9 cellular contexts compared by ENCODE assay signal in the genomic region with DNA sequence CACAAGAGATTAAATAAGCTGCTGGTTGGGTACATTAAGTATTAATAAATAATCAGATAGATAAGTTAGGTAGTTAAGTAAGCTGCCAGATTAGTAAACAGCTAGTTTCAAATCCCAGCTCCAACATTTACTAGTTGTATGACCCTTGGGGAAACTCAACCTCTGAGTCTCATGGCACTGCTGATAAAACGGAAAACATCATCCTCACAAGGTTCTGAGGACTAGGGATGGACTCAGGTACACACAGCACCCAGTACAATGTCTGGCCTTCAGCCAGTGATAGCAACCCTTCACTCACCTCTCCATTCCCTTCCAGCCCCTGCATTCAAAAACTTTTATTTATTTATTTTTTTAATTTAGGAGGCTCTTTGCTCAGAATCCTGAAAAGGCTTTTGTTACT. TPM values are rescaled to one million over a fixed set of nuclear protein-coding genes. Genes with fewer than 3 reads are reported as not detected.
DNase-seq lines count a peak whose midpoint lies in the region; ATAC-seq, FAIRE-seq and TF ChIP-seq lines count a peak whose summit lies in the region.
"Had no signal": no experiment of that assay in that cellular context is flagged by ENCODE, and none has a peak within 500 bp of the region (broad histone marks: within the 10 kb centered on the region; RNA-seq: fewer than 3 reads in every experiment).

No MANE protein-coding gene starts in this region.

- H3K4me1 Mint-ChIP-seq in activated CD4-positive, alpha-beta T cell treated with anti-CD3 and anti-CD28 coated beads, Interleukin-2, amount 10 ng/mL, durations not matched to agents 24 days and 14 days = peaks cover 32% of the 10 kb centered on the region
- H3K4me1 Mint-ChIP-seq in activated B cell treated with CpG ODN at 0.5 μM for 24 hours = peaks cover 43% of the 10 kb centered on the region

- H3K79me2 ChIP-seq in keratinocyte (ENCODE audit: control insufficient read depth, insufficient read depth, low read length) = no peaks in the 10 kb centered on the region

- no peak overlapping the region for H2AFZ ChIP-seq in keratinocyte (ENCODE audit: control insufficient read depth, low read length)

- H3K4me3 ChIP-seq in keratinocyte (ENCODE audit: control insufficient read depth in 2 of 3, extremely low read depth in 1 of 3, insufficient read depth in 2 of 3, low read depth in 1 of 3, low read length in 3 of 3) (peak overlapping the region in 1 of 3 experiments; percentile 30), suprapubic skin (peak overlapping the region; percentile 11)

- H4K20me1 ChIP-seq in keratinocyte (ENCODE audit: control insufficient read depth, extremely low read depth, insufficient read depth, low read length) = no peaks in the 10 kb centered on the region

- H3K9me1 ChIP-seq in keratinocyte (ENCODE audit: control insufficient read depth, extremely low read depth, insufficient read depth, low read length) = no peaks in the 10 kb centered on the region

- no peaks in the 10 kb centered on the region for H3K27me3 ChIP-seq in keratinocyte (ENCODE audit: control insufficient read depth, extremely low read depth, insufficient read depth, low read length)
- no peaks in the 10 kb centered on the region for H3K27me3 ChIP-seq in suprapubic skin

- POLR2A ChIA-PET in activated B cell treated with CpG ODN at 0.5 μM for 24 hours (lab: Charles Lee) = interaction anchor here (0.7 to 1.3 kb wide), 4 partner anchors 21 to 849 kb away, joined by 3 to 4 read pairs (median 3); partner anchors contain the start of genes B3GNT5 and EIF2B5

- peak overlapping the region; percentile 97 for H3K27ac Mint-ChIP-seq in activated CD4-positive, alpha-beta T cell treated with anti-CD3 and anti-CD28 coated beads, Interleukin-2, amount 10 ng/mL, durations not matched to agents 24 days and 14 days
- H3K27ac Mint-ChIP-seq in activated B cell treated with CpG ODN at 0.5 μM for 24 hours = peak overlapping the region; percentile 94

- TF ChIP-seq EP300 in suprapubic skin (IDR thresholded peaks at IDR 0.05) = no peak

- H3K9me3 ChIP-seq in keratinocyte (ENCODE audit: control insufficient read depth, low read depth, low read length) (no peaks in the 10 kb centered on the region), suprapubic skin (no peaks in the 10 kb centered on the region)

- DNase-seq in activated CD4-positive, alpha-beta T cell treated with anti-CD3 and anti-CD28 coated beads, Interleukin-2, amount 10 ng/mL, durations not matched to agents 24 days and 14 days = no peak
- no peak for DNase-seq in activated CD4-positive, alpha-beta T cell treated with anti-CD3 and anti-CD28 coated beads for 1 hour
- DNase-seq in activated B cell treated with CpG ODN at 0.5 μM for 24 hours (no peak), keratinocyte (ENCODE audit: low read depth, low spot score) (no peak), suprapubic skin (ENCODE audit: low spot score in 2 of 2) (no peak), NCI-H146 (lab: John Stamatoyannopoulos, UW) (no peak)
- no peak for DNase-seq in stimulated activated naive CD4-positive, alpha-beta T cell treated with Interleukin-2 at 50 U/mL for 16 hours (lab: John Stamatoyannopoulos, UW)

- peaks cover 24% of the 10 kb centered on the region for H3K4me1 ChIP-seq in keratinocyte (ENCODE audit: control insufficient read depth, extremely low read depth, insufficient read depth, low read length)
- H3K4me1 ChIP-seq in suprapubic skin = peaks cover 22% of the 10 kb centered on the region

- peak overlapping the region; percentile 52 for H3K4me2 ChIP-seq in keratinocyte (ENCODE audit: control insufficient read depth, extremely low read depth, insufficient read depth, low read depth, low read length)

- H3K36me3 ChIP-seq in keratinocyte (ENCODE audit: control insufficient read depth in 2 of 2, extremely low read depth in 1 of 2, insufficient read depth in 2 of 2, low read length in 2 of 2) (peaks cover 0 to 2% of the 10 kb centered on the region in 2 experiments), suprapubic skin (no peaks in the 10 kb centered on the region)

- WGBS in suprapubic skin = 47% methylated on average over 1 of the region's 1 CpG

- peak overlapping the region; percentile 62 for H3K9ac ChIP-seq in keratinocyte (ENCODE audit: control insufficient read depth, extremely low read depth, insufficient read depth, low read length)

- H3K4me3 Mint-ChIP-seq in activated CD4-positive, alpha-beta T cell treated with anti-CD3 and anti-CD28 coated beads, Interleukin-2, amount 10 ng/mL, durations not matched to agents 24 days and 14 days = peak overlapping the region; percentile 82
- peak overlapping the region; percentile 78 for H3K4me3 Mint-ChIP-seq in activated B cell treated with CpG ODN at 0.5 μM for 24 hours

- FAIRE-seq in keratinocyte (lab: Jason Lieb, UNC) = no peak

- H3K27ac ChIP-seq in keratinocyte (ENCODE audit: control insufficient read depth, insufficient read depth, low read length) (peak overlapping the region; percentile 96), suprapubic skin (peak overlapping the region; percentile 59)

- ATAC-seq in activated B cell treated with CpG ODN at 0.5 μM for 24 hours (ENCODE audit: low read depth) (no peak), HG03565 (IDR thresholded peaks at IDR 0.05; ENCODE audit: unreplicated experiment) (no peak)

- no peak for TF ChIP-seq POLR2A in suprapubic skin (IDR thresholded peaks at IDR 0.05)

- TF ChIP-seq CTCF in activated B cell treated with CpG ODN at 0.5 μM for 24 hours (IDR thresholded peaks at IDR 0.05) = no peak
- TF ChIP-seq CTCF in keratinocyte (optimal IDR thresholded peaks at IDR 0.05 in 1 of 3, IDR thresholded peaks at IDR 0.05 in 1 of 3, conservative IDR thresholded peaks at IDR 0.05 in 1 of 3; ENCODE audit: extremely low read depth in 1 of 3, insufficient read depth in 2 of 3, low read length in 3 of 3) = no peak
- TF ChIP-seq CTCF in suprapubic skin (IDR thresholded peaks at IDR 0.05) = no peak

- peaks cover 7% of the 10 kb centered on the region for H3K36me3 Mint-ChIP-seq in activated CD4-positive, alpha-beta T cell treated with anti-CD3 and anti-CD28 coated beads, Interleukin-2, amount 10 ng/mL, durations not matched to agents 24 days and 14 days (ENCODE audit: low read depth)
- H3K36me3 Mint-ChIP-seq in activated B cell treated with CpG ODN at 0.5 μM for 24 hours (ENCODE audit: low read depth) = no peaks in the 10 kb centered on the region
- H3K36me3 Mint-ChIP-seq: IgD-negative memory B cell had no signal

- intact Hi-C loops in activated CD4-positive, alpha-beta T cell treated with anti-CD3 and anti-CD28 coated beads, Interleukin-2, amount 10 ng/mL, durations not matched to agents 24 days and 14 days (cut with micrococcal nuclease) = loop anchor here (1.0 to 5.0 kb wide), 4 partner anchors 34 to 272 kb away; partner anchors contain the start of gene KLHL6
- intact Hi-C loops in activated B cell treated with CpG ODN at 0.5 μM for 24 hours (cut with micrococcal nuclease) = loop anchor here (2.0 to 5.0 kb wide), 5 partner anchors 25 to 351 kb away; no protein-coding TSS in a partner anchor

- H3K9me3 Mint-ChIP-seq in activated CD4-positive, alpha-beta T cell treated with anti-CD3 and anti-CD28 coated beads, Interleukin-2, amount 10 ng/mL, durations not matched to agents 24 days and 14 days = no peaks in the 10 kb centered on the region
- no peaks in the 10 kb centered on the region for H3K9me3 Mint-ChIP-seq in activated B cell treated with CpG ODN at 0.5 μM for 24 hours
- H3K9me3 Mint-ChIP-seq: IgD-negative memory B cell had no signal

- CTCF ChIA-PET in activated B cell treated with CpG ODN at 0.5 μM for 24 hours (lab: Charles Lee) = interaction anchor here (1.0 to 2.6 kb wide), 2 partner anchors 97 to 100 kb away, joined by 4 to 14 read pairs; no protein-coding TSS in a partner anchor

- dilution Hi-C loops in keratinocyte (cut with MboI; ENCODE audit: extremely low pct_ligation_motif_present, low sequenced_read_pairs) = no loop called here

- H3K27me3 Mint-ChIP-seq in activated CD4-positive, alpha-beta T cell treated with anti-CD3 and anti-CD28 coated beads, Interleukin-2, amount 10 ng/mL, durations not matched to agents 24 days and 14 days = no peaks in the 10 kb centered on the region
- no peaks in the 10 kb centered on the region for H3K27me3 Mint-ChIP-seq in activated B cell treated with CpG ODN at 0.5 μM for 24 hours
- H3K27me3 Mint-ChIP-seq: IgD-negative memory B cell had no signal

RNA-seq across cellular contexts. Expression of gene B3GNT5, which starts 32.3 kb away (rescaled TPM):
- 25.0 and 27.9 TPM in 2 replicates for total RNA-seq in activated CD4-positive, alpha-beta T cell treated with anti-CD3 and anti-CD28 coated beads, Interleukin-2, amount 10 ng/mL, durations not matched to agents 24 days and 14 days
- total RNA-seq in activated B cell treated with CpG ODN at 0.5 μM for 24 hours (0.37 and 0.38 TPM in 2 replicates), suprapubic skin (10 to 100 TPM; 14.6 to 30.8 (median 27.5) TPM)
- polyA plus RNA-seq in keratinocyte = 39.7 to 66.6 TPM (median 42.0 TPM) in 3 replicates
- 46.3 TPM for polyA plus RNA-seq in keratinocyte (2011; ENCODE audit: low read depth)
- polyA plus RNA-seq in keratinocyte (2011; cell fraction: cytosol; rRNA removed) = 17.6 and 39.0 TPM in 2 replicates
- polyA plus RNA-seq in keratinocyte (2011; cell fraction: nucleus; rRNA removed) = 36.0 and 52.1 TPM in 2 replicates
- polyA plus RNA-seq in keratinocyte (2012; ENCODE audit: low replicate concordance) = 35.0 and 44.0 TPM in 2 replicates
- polyA minus RNA-seq in keratinocyte = 19.5 to 104 TPM (median 62.1 TPM) in 3 replicates
- 31.1 TPM for polyA minus RNA-seq in keratinocyte (2011; cell fraction: cytosol; rRNA and poly(A)+ RNA removed)
- 55.0 and 105 TPM in 2 replicates for polyA minus RNA-seq in keratinocyte (2011; cell fraction: nucleus; rRNA and poly(A)+ RNA removed)
- polyA plus RNA-seq: IgD-negative memory B cell had no signal

Comparison
In these comparisons a context has a peak if more than half of its experiments do, and no peak if none do; other contexts are left out.
1. RNA of gene B3GNT5, which starts 32.3 kb away (total RNA-seq): 14.6 to 30.8 TPM in suprapubic skin and 25.0 to 27.9 TPM in activated CD4-positive, alpha-beta T cell treated with anti-CD3 and anti-CD28 coated beads, Interleukin-2, amount 10 ng/mL, durations not matched to agents 24 days and 14 days; 0.37 to 0.38 TPM in activated B cell treated with CpG ODN at 0.5 μM for 24 hours; every median in the first group is over 10 times any median in the second.